1 cellular context compared by ENCODE assay signal in the genomic region with DNA sequence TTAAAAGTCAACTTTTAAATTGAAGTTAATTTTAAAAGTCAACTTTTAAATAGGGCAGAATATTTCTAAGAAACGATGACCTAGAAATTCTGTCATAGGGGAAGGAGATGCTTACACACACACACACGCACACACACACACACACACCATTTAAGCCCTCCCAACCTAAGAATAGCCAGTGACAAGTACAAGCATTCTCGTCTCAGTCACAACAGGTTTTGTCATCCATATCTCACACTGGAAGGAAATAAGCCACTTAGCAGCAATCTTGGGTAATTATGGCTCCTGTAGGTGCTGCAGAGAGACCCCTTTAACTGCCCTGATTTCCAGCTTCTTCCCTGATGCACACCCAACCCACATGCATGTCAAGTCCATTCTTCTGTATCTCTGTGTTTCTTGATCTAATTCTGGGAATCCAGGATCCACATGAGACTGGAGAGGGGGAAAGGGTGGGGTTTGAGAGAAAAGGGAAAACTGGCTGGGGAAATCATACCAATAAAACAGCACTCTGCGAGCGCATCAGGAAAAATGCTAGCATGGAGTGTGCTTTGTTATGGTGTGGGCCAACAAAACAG.
TF ChIP-seq lines count a peak whose summit lies in the region.

No MANE protein-coding gene starts in this region.

TF ChIP-seq in H1, 55 proteins besides CTCF, POLR2A, EP300 and RAD21:
- TF ChIP-seq SIN3A (conservative IDR thresholded peaks at IDR 0.05 in 1 of 2, IDR thresholded peaks at IDR 0.05 in 1 of 2; ENCODE audit: low read depth in 1 of 2, low read length in 2 of 2) (no peak), SIRT6 (IDR thresholded peaks at IDR 0.05; ENCODE audit: low read length) (no peak), MAFK (IDR thresholded peaks at IDR 0.05; ENCODE audit: low read depth, low read length) (no peak), TCF12 (IDR thresholded peaks at IDR 0.05; ENCODE audit: low read depth, low read length) (no peak), CREB1 (IDR thresholded peaks at IDR 0.05) (no peak), RBBP5 (IDR thresholded peaks at IDR 0.05; ENCODE audit: borderline replicate concordance, low read depth, low read length) (no peak)
TF ChIP-seq in H1: peak in this region for 0.
